Comparison of ENCODE assay signal across 2 cellular contexts in the genomic region with DNA sequence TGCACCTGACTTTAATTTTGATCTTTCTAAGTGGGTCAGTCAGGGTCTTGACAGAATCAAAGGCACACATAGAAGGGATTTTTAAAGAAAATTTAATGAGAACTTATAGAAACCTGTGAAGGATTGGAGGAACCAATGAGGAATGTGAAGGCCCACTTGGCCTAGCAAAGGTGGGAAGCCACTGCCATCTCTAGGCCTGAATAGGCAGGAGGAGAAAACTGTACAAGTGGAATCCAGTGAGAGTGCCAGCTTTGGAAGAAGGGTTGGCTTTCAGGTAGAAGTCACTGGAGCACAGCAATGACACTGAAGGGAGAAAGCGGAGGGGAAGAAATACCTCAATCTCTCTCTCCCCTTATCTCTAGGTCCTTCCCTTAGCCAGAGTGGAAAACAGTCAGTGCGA.
TF ChIP-seq lines count a peak whose summit lies in the region.

No MANE protein-coding gene starts in this region.

TF ChIP-seq in H1, 55 proteins besides CTCF, POLR2A, EP300 and RAD21:
- TF ChIP-seq ASH2L (IDR thresholded peaks at IDR 0.05; ENCODE audit: low read length) (no peak), CBX5 (IDR thresholded peaks at IDR 0.05; ENCODE audit: low read depth, low read length) (no peak), ZNF274 (IDR thresholded peaks at IDR 0.05; ENCODE audit: borderline replicate concordance, extremely low read depth, low read length) (no peak), BCL11A (IDR thresholded peaks at IDR 0.05; ENCODE audit: low read depth in 2 of 2, low read length in 2 of 2) (no peak), MAFK (IDR thresholded peaks at IDR 0.05; ENCODE audit: low read depth, low read length) (no peak), CBX8 (IDR thresholded peaks at IDR 0.05; ENCODE audit: borderline replicate concordance, low read depth, low read length) (no peak), PHF8 (conservative IDR thresholded peaks at IDR 0.05; ENCODE audit: low read depth, low read length) (no peak), TBP (IDR thresholded peaks at IDR 0.05; ENCODE audit: low read depth, low read length) (no peak)
- TF ChIP-seq, protein P1, sequence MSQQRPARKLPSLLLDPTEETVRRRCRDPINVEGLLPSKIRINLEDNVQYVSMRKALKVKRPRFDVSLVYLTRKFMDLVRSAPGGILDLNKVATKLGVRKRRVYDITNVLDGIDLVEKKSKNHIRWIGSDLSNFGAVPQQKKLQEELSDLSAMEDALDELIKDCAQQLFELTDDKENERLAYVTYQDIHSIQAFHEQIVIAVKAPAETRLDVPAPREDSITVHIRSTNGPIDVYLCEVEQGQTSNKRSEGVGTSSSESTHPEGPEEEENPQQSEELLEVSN (IDR thresholded peaks at IDR 0.05) = no peak

TF ChIP-seq in WTC11, 78 proteins besides CTCF, POLR2A, EP300 and RAD21:
- no peak for TF ChIP-seq IRF2 (CRISPR knock-in tag; IDR thresholded peaks at IDR 0.05; ENCODE audit: borderline replicate concordance, low read depth)
- TF ChIP-seq, protein P2, sequence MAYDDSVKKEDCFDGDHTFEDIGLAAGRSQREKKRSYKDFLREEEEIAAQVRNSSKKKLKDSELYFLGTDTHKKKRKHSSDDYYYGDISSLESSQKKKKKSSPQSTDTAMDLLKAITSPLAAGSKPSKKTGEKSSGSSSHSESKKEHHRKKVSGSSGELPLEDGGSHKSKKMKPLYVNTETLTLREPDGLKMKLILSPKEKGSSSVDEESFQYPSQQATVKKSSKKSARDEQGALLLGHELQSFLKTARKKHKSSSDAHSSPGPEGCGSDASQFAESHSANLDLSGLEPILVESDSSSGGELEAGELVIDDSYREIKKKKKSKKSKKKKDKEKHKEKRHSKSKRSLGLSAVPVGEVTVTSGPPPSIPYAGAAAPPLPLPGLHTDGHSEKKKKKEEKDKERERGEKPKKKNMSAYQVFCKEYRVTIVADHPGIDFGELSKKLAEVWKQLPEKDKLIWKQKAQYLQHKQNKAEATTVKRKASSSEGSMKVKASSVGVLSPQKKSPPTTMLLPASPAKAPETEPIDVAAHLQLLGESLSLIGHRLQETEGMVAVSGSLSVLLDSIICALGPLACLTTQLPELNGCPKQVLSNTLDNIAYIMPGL (CRISPR knock-in tag; IDR thresholded peaks at IDR 0.05) = no peak
- no peak for TF ChIP-seq SMAD4 (CRISPR knock-in tag; IDR thresholded peaks at IDR 0.05)
- TF ChIP-seq, protein P3, sequence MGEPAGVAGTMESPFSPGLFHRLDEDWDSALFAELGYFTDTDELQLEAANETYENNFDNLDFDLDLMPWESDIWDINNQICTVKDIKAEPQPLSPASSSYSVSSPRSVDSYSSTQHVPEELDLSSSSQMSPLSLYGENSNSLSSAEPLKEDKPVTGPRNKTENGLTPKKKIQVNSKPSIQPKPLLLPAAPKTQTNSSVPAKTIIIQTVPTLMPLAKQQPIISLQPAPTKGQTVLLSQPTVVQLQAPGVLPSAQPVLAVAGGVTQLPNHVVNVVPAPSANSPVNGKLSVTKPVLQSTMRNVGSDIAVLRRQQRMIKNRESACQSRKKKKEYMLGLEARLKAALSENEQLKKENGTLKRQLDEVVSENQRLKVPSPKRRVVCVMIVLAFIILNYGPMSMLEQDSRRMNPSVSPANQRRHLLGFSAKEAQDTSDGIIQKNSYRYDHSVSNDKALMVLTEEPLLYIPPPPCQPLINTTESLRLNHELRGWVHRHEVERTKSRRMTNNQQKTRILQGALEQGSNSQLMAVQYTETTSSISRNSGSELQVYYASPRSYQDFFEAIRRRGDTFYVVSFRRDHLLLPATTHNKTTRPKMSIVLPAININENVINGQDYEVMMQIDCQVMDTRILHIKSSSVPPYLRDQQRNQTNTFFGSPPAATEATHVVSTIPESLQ (CRISPR knock-in tag; IDR thresholded peaks at IDR 0.05) = no peak
- TF ChIP-seq CBFB (CRISPR knock-in tag; IDR thresholded peaks at IDR 0.05; ENCODE audit: low read depth) = no peak
- TF ChIP-seq, protein P4, sequence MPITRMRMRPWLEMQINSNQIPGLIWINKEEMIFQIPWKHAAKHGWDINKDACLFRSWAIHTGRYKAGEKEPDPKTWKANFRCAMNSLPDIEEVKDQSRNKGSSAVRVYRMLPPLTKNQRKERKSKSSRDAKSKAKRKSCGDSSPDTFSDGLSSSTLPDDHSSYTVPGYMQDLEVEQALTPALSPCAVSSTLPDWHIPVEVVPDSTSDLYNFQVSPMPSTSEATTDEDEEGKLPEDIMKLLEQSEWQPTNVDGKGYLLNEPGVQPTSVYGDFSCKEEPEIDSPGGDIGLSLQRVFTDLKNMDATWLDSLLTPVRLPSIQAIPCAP (CRISPR knock-in tag; IDR thresholded peaks at IDR 0.05) = no peak
- TF ChIP-seq NR3C1 (CRISPR knock-in tag; conservative IDR thresholded peaks at IDR 0.05; ENCODE audit: low read depth) = no peak
- TF ChIP-seq, protein P5, sequence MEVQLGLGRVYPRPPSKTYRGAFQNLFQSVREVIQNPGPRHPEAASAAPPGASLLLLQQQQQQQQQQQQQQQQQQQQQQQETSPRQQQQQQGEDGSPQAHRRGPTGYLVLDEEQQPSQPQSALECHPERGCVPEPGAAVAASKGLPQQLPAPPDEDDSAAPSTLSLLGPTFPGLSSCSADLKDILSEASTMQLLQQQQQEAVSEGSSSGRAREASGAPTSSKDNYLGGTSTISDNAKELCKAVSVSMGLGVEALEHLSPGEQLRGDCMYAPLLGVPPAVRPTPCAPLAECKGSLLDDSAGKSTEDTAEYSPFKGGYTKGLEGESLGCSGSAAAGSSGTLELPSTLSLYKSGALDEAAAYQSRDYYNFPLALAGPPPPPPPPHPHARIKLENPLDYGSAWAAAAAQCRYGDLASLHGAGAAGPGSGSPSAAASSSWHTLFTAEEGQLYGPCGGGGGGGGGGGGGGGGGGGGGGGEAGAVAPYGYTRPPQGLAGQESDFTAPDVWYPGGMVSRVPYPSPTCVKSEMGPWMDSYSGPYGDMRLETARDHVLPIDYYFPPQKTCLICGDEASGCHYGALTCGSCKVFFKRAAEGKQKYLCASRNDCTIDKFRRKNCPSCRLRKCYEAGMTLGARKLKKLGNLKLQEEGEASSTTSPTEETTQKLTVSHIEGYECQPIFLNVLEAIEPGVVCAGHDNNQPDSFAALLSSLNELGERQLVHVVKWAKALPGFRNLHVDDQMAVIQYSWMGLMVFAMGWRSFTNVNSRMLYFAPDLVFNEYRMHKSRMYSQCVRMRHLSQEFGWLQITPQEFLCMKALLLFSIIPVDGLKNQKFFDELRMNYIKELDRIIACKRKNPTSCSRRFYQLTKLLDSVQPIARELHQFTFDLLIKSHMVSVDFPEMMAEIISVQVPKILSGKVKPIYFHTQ (CRISPR knock-in tag; IDR thresholded peaks at IDR 0.05) = no peak
- TF ChIP-seq FOXP1 (CRISPR knock-in tag; IDR thresholded peaks at IDR 0.05; ENCODE audit: borderline replicate concordance) = no peak
- no peak for TF ChIP-seq ZNF219 (CRISPR knock-in tag; IDR thresholded peaks at IDR 0.05; ENCODE audit: borderline replicate concordance)
- TF ChIP-seq, protein P6, sequence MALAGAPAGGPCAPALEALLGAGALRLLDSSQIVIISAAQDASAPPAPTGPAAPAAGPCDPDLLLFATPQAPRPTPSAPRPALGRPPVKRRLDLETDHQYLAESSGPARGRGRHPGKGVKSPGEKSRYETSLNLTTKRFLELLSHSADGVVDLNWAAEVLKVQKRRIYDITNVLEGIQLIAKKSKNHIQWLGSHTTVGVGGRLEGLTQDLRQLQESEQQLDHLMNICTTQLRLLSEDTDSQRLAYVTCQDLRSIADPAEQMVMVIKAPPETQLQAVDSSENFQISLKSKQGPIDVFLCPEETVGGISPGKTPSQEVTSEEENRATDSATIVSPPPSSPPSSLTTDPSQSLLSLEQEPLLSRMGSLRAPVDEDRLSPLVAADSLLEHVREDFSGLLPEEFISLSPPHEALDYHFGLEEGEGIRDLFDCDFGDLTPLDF (CRISPR knock-in tag; IDR thresholded peaks at IDR 0.05) = no peak
- TF ChIP-seq FOXJ3 (CRISPR knock-in tag; IDR thresholded peaks at IDR 0.05; ENCODE audit: borderline replicate concordance) = no peak
- TF ChIP-seq, protein P7, sequence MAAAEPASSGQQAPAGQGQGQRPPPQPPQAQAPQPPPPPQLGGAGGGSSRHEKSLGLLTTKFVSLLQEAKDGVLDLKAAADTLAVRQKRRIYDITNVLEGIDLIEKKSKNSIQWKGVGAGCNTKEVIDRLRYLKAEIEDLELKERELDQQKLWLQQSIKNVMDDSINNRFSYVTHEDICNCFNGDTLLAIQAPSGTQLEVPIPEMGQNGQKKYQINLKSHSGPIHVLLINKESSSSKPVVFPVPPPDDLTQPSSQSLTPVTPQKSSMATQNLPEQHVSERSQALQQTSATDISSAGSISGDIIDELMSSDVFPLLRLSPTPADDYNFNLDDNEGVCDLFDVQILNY (CRISPR knock-in tag; IDR thresholded peaks at IDR 0.05) = no peak
- TF ChIP-seq HMGA2 (CRISPR knock-in tag; IDR thresholded peaks at IDR 0.05) = no peak
